In genomic region chr16:57411362-57411976, GRCh38 we compare ENCODE assay signal across 1 cellular context.
TF ChIP-seq lines count a peak whose summit lies in the region.

No MANE protein-coding gene starts in this region.

TF ChIP-seq in GM12878, 131 proteins besides CTCF, POLR2A, EP300 and RAD21:
- TF ChIP-seq REST (IDR thresholded peaks at IDR 0.05; ENCODE audit: low read depth, low read length), result no peak
- TF ChIP-seq IRF4 (IDR thresholded peaks at IDR 0.05; ENCODE audit: low read depth, low read length), result no peak
- 0 out of 2 replicates have a peak, but pooled peaks have one; percentile 29 for TF ChIP-seq EED (IDR thresholded peaks at IDR 0.05; ENCODE audit: low read depth)
- 0 out of 2 replicates have a peak, but pooled peaks have one; percentile 35 for TF ChIP-seq SMARCA5 (IDR thresholded peaks at IDR 0.05)
- peak; percentile 28; the same call in 1 of the 2 replicates for TF ChIP-seq CREM (IDR thresholded peaks at IDR 0.05; ENCODE audit: low read depth)
- TF ChIP-seq MTA2 (IDR thresholded peaks at IDR 0.05; ENCODE audit: low read depth), result peak; percentile 73
- TF ChIP-seq ATF2 (IDR thresholded peaks at IDR 0.05; ENCODE audit: low read length), result no peak
- 0 out of 2 replicates have a peak, but pooled peaks have one; percentile 37 for TF ChIP-seq ZNF687 (IDR thresholded peaks at IDR 0.05)
- 0 out of 4 replicates have a peak, but pooled peaks of 1 of the 2 experiments have one; percentile 30 for TF ChIP-seq ETV6 (conservative IDR thresholded peaks at IDR 0.05 in 1 of 2, IDR thresholded peaks at IDR 0.05 in 1 of 2; ENCODE audit: borderline replicate concordance in 1 of 2, low read depth in 1 of 2)
- TF ChIP-seq SPI1 (IDR thresholded peaks at IDR 0.05; ENCODE audit: borderline replicate concordance, insufficient read depth, low read depth, low read length), result no peak
- no peak for TF ChIP-seq PAX8 (IDR thresholded peaks at IDR 0.05)
- TF ChIP-seq TCF12 (IDR thresholded peaks at IDR 0.05; ENCODE audit: low read depth, low read length), result peak; percentile 92
- TF ChIP-seq HSF1 (IDR thresholded peaks at IDR 0.05; ENCODE audit: low read depth, low read length), result peak; percentile 79; the same call in 1 of the 2 replicates
- peak; percentile 77 for TF ChIP-seq PBX3 (IDR thresholded peaks at IDR 0.05; ENCODE audit: insufficient replicate concordance, low read depth, low read length)
- peak; percentile 57; the same call in 1 of the 2 replicates for TF ChIP-seq DPF2 (IDR thresholded peaks at IDR 0.05)
- TF ChIP-seq PKNOX1 (IDR thresholded peaks at IDR 0.05), result peak; percentile 54; the same call in 1 of the 2 replicates
- TF ChIP-seq PAX5 (IDR thresholded peaks at IDR 0.05; ENCODE audit: borderline replicate concordance, low read depth, low read length), result 0 out of 2 replicates have a peak, but pooled peaks have one; percentile 24
- peak; percentile 38; the same call in 1 of the 2 replicates for TF ChIP-seq IKZF1 (conservative IDR thresholded peaks at IDR 0.05)
- no peak for TF ChIP-seq TCF7 (IDR thresholded peaks at IDR 0.05; ENCODE audit: borderline replicate concordance)
- TF ChIP-seq CEBPZ (IDR thresholded peaks at IDR 0.05; ENCODE audit: low read depth, low read length), result no peak
- TF ChIP-seq BHLHE40 (IDR thresholded peaks at IDR 0.05; ENCODE audit: borderline replicate concordance in 1 of 2, low read depth in 2 of 2, low read length in 1 of 2), result peak in 1 of 2 experiments; percentile 83; a peak in 2 of 4 replicates
- no peak for TF ChIP-seq WRNIP1 (IDR thresholded peaks at IDR 0.05; ENCODE audit: borderline replicate concordance, low read depth, low read length)
- TF ChIP-seq E2F4 (IDR thresholded peaks at IDR 0.05; ENCODE audit: low read depth, low read length), result no peak
- no peak for TF ChIP-seq NFIC (IDR thresholded peaks at IDR 0.05; ENCODE audit: low read depth, low read length)
- TF ChIP-seq E4F1 (IDR thresholded peaks at IDR 0.05; ENCODE audit: borderline replicate concordance, partially characterized antibody), result no peak
- peak; percentile 73; the same call in 1 of the 2 replicates for TF ChIP-seq BCL11A (IDR thresholded peaks at IDR 0.05; ENCODE audit: low read depth, low read length)
- TF ChIP-seq RELB (IDR thresholded peaks at IDR 0.05; ENCODE audit: low read depth), result 0 out of 2 replicates have a peak, but pooled peaks have one; percentile 52
- TF ChIP-seq NR2F1 (conservative IDR thresholded peaks at IDR 0.05), result peak; percentile 80
- TF ChIP-seq IKZF2 (IDR thresholded peaks at IDR 0.05), result peak; percentile 18 to 23; a peak in 1 of 4 replicates
